8 cellular contexts compared by ENCODE assay signal in genomic region chr4:15778191-15778741, GRCh38. TPM values are rescaled to one million over a fixed set of nuclear protein-coding genes. Genes with fewer than 3 reads are reported as not detected.
A peak's percentile ranks its signal among the peaks of the same experiment; 100 is the strongest.
DNase-seq lines count a peak whose midpoint lies in the region; ATAC-seq and TF ChIP-seq lines count a peak whose summit lies in the region.

CD38 (plus strand) TSS chr4:15778328; CDS start chr4:15778415, 87 bp downstream.

- peak within 1 kb of the TSS; percentile 95 to 98 for H3K4me3 Mint-ChIP-seq in CD14-positive monocyte
- peak within 1 kb of the TSS; percentile 88 for H3K4me3 Mint-ChIP-seq in activated B cell treated with CpG ODN at 0.5 μM for 24 hours
- H3K4me3 Mint-ChIP-seq in nephron: peak within 1 kb of the TSS; percentile 79 to 86 (median 82)

- H3K4me1 Mint-ChIP-seq in CD14-positive monocyte (peaks cover 58% of the 10 kb centered on the region), activated B cell treated with CpG ODN at 0.5 μM for 24 hours (peaks cover 59% of the 10 kb centered on the region), nephron (peaks cover 10% of the 10 kb centered on the region)

- H3K36me3 Mint-ChIP-seq in CD14-positive monocyte (peaks cover 15 to 26% of the 10 kb centered on the region in 2 donors), activated B cell treated with CpG ODN at 0.5 μM for 24 hours (ENCODE audit: low read depth) (peaks cover 2% of the 10 kb centered on the region), nephron (ENCODE audit: low read depth) (no peaks in the 10 kb centered on the region)

- DNase-seq in CD14-positive monocyte (ENCODE audit: low spot score): no peak
- DNase-seq in activated B cell treated with CpG ODN at 0.5 μM for 24 hours: peak; percentile 42
- no peak for DNase-seq in esophagus muscularis mucosa (ENCODE audit: extremely low spot score)
- DNase-seq in uterus: no peak
- no peak for DNase-seq in HCEC 1CT

- H3K27ac ChIP-seq in esophagus muscularis mucosa (replicated peaks in 1 of 4) (peak within 1 kb of the TSS in 3 of 4 donors; percentile 59 to 73 (median 59)), uterus (no peak within 1 kb of the TSS)

- intact Hi-C loops in CD14-positive monocyte (cut with micrococcal nuclease) (no loop called here), activated B cell treated with CpG ODN at 0.5 μM for 24 hours (cut with micrococcal nuclease) (loop anchor here (2.0 to 10.0 kb wide), 3 partner anchors 21 to 773 kb away; partner anchors contain the start of genes CPEB2 and TAPT1), esophagus muscularis mucosa (cut with DNase I) (no loop called here), uterus (cut with DNase I; ENCODE audit: low total_unique reads) (no loop called here)

- H3K9me3 ChIP-seq in esophagus muscularis mucosa: no peaks in the 10 kb centered on the region
- no peaks in the 10 kb centered on the region for H3K9me3 ChIP-seq in uterus

- TF ChIP-seq EP300 in esophagus muscularis mucosa (IDR thresholded peaks at IDR 0.05): no peak

- H3K27me3 Mint-ChIP-seq in CD14-positive monocyte (ENCODE audit: low read depth in 3 of 3) (peaks cover 7 to 16% (median 8%) of the 10 kb centered on the region in 3 donors), activated B cell treated with CpG ODN at 0.5 μM for 24 hours (no peaks in the 10 kb centered on the region), nephron (ENCODE audit: low read depth) (peaks cover 78% of the 10 kb centered on the region)

- no peaks in the 10 kb centered on the region for H3K36me3 ChIP-seq in esophagus muscularis mucosa
- H3K36me3 ChIP-seq in uterus: no peaks in the 10 kb centered on the region

- TF ChIP-seq POLR2A in esophagus muscularis mucosa (IDR thresholded peaks at IDR 0.05; ENCODE audit: low read depth): no peak
- no peak for TF ChIP-seq POLR2A in uterus (IDR thresholded peaks at IDR 0.05)

- CTCF ChIA-PET in activated B cell treated with CpG ODN at 0.5 μM for 24 hours (lab: Charles Lee): no interaction called here

- WGBS in esophagus muscularis mucosa: 17% methylated on average over 10 of the region's 36 CpGs

- H3K4me1 ChIP-seq in esophagus muscularis mucosa (peaks cover 9 to 24% (median 22%) of the 10 kb centered on the region in 4 donors), uterus (no peaks in the 10 kb centered on the region)

- peak within 1 kb of the TSS; percentile 71 to 91 (median 85) for H3K27ac Mint-ChIP-seq in CD14-positive monocyte
- H3K27ac Mint-ChIP-seq in activated B cell treated with CpG ODN at 0.5 μM for 24 hours: peak within 1 kb of the TSS; percentile 38
- peak within 1 kb of the TSS in 1 of 3 experiments; percentile 11 for H3K27ac Mint-ChIP-seq in nephron

- TF ChIP-seq CTCF in CD14-positive monocyte (IDR thresholded peaks at IDR 0.05) (no peak), activated B cell treated with CpG ODN at 0.5 μM for 24 hours (IDR thresholded peaks at IDR 0.05) (no peak), esophagus muscularis mucosa (IDR thresholded peaks at IDR 0.05) (no peak), nephron (IDR thresholded peaks at IDR 0.05; ENCODE audit: unreplicated experiment in 3 of 3) (no peak), uterus (IDR thresholded peaks at IDR 0.05) (no peak)

- H3K27me3 ChIP-seq in esophagus muscularis mucosa: peaks cover 0 to 10% (median 0%) of the 10 kb centered on the region in 4 donors
- H3K27me3 ChIP-seq in uterus: no peaks in the 10 kb centered on the region

- ATAC-seq in GM19328 (IDR thresholded peaks at IDR 0.05; ENCODE audit: unreplicated experiment): peak; percentile 55
- ATAC-seq in HG03439 (IDR thresholded peaks at IDR 0.05; ENCODE audit: unreplicated experiment): peak; percentile 72
- peak; percentile 74 for ATAC-seq in activated B cell treated with CpG ODN at 0.5 μM for 24 hours (ENCODE audit: low read depth)

- H3K4me3 ChIP-seq in esophagus muscularis mucosa (peak within 1 kb of the TSS; percentile 59 to 70 (median 64)), uterus (peak within 1 kb of the TSS; percentile 36 to 43)

- H3K9me3 Mint-ChIP-seq in CD14-positive monocyte (peaks cover 0 to 4% (median 0%) of the 10 kb centered on the region in 7 donors), activated B cell treated with CpG ODN at 0.5 μM for 24 hours (no peaks in the 10 kb centered on the region), nephron (peaks cover 3% of the 10 kb centered on the region)

- POLR2A ChIA-PET in activated B cell treated with CpG ODN at 0.5 μM for 24 hours (lab: Charles Lee): interaction anchor here (0.6 kb wide), 1 partner anchor 16 kb away, joined by 3 read pairs; no protein-coding TSS in a partner anchor

RNA-seq across cellular contexts. Expression of gene CD38, which starts in this region (rescaled TPM):
- 1 to 10 TPM; 2.3 to 3.0 TPM for polyA plus RNA-seq in CD14-positive monocyte
- total RNA-seq in activated B cell treated with CpG ODN at 0.5 μM for 24 hours (5.0 and 5.8 TPM in 2 replicates), esophagus muscularis mucosa (1 to 10 TPM; 1.4 to 5.8 (median 2.6) TPM), uterus (1 to 10 TPM in 2 of 4 donors, under 1 TPM in 2; 0.26 to 4.6 (median 1.6) TPM)

Comparison
In these comparisons a context has a peak if more than half of its experiments do, and no peak if none do; other contexts are left out.
1. H3K27ac ChIP-seq: peak in esophagus muscularis mucosa (3 of 4); none in uterus (0 of 2).
2. Peak in every context shown above with its lines, with median percentiles within 50 percentile points of each other: H3K4me3 Mint-ChIP-seq and ATAC-seq.